8 cellular contexts compared by ENCODE assay signal in genomic region chr7:141072548-141073172, GRCh38. TPM values are rescaled to one million over a fixed set of nuclear protein-coding genes. Genes with fewer than 3 reads are reported as not detected.
DNase-seq lines count a peak whose midpoint lies in the region; ATAC-seq, FAIRE-seq and TF ChIP-seq lines count a peak whose summit lies in the region.

No MANE protein-coding gene starts in this region.

- CTCF ChIA-PET in WTC11 (lab: Charles Lee): interaction anchor here (0.5 to 2.9 kb wide), 12 partner anchors 46 to 461 kb away, joined by 3 to 13 read pairs (median 6); partner anchors contain the start of gene MRPS33

- no peak overlapping the region for H3K14ac ChIP-seq in mesenchymal stem cell (ENCODE audit: low read length in 2 of 2)

- H3K27me3 Mint-ChIP-seq in WTC11 (ENCODE audit: low read depth): peaks cover 32% of the 10 kb centered on the region

- WGBS in mesenchymal stem cell: under 1% methylated on average over 61 of the region's 61 CpGs
- WGBS in stomach, 5 donors: 1 to 2% (median 1%) methylated on average over 11 to 61 of the region's 61 CpGs

- H3K9ac ChIP-seq in endocrine pancreas (ENCODE audit: control insufficient read depth, insufficient read depth, low read length) (peak overlapping the region; percentile 80), mesenchymal stem cell (ENCODE audit: low read length) (peak overlapping the region; percentile 67)

- no peak for FAIRE-seq in D721Med (lab: Jason Lieb, UNC)

- DNase-seq in DMS 273 (lab: John Stamatoyannopoulos, UW; ENCODE audit: unreplicated experiment) (peak; percentile 94), Kasumi-1 (lab: John Stamatoyannopoulos, UW) (peak; percentile 11 to 42), WTC11 (ENCODE audit: low spot score) (peak; percentile 55), mesenchymal stem cell (peak; percentile 40), stomach (no peak), D721Med (ENCODE audit: insufficient read length, low spot score) (no peak)

- H2BK120ac ChIP-seq in mesenchymal stem cell (ENCODE audit: low read depth, low read length): no peak overlapping the region

- H3K4me2 ChIP-seq in mesenchymal stem cell (ENCODE audit: low read length, poor library complexity, severe bottlenecking): peak overlapping the region; percentile 100

- no peak overlapping the region for H2AFZ ChIP-seq in mesenchymal stem cell (ENCODE audit: low read depth, low read length)

- no peak for TF ChIP-seq CTCF in WTC11 (IDR thresholded peaks at IDR 0.05)
- no peak for TF ChIP-seq CTCF in stomach (IDR thresholded peaks at IDR 0.05)
- no peak for TF ChIP-seq CTCF in D721Med (IDR thresholded peaks at IDR 0.05; ENCODE audit: insufficient read depth, missing control alignments)

- H3K4me3 ChIP-seq in endocrine pancreas (ENCODE audit: control insufficient read depth, insufficient read depth, low read length) (peak overlapping the region; percentile 85), mesenchymal stem cell (ENCODE audit: insufficient read depth in 1 of 2, low read depth in 1 of 2, low read length in 2 of 2) (peak overlapping the region; percentile 76 to 78), stomach (peak overlapping the region; percentile 49 to 63 (median 56))

- no peaks in the 10 kb centered on the region for H3K36me3 ChIP-seq in endocrine pancreas (ENCODE audit: control insufficient read depth, insufficient read depth, low read length)
- H3K36me3 ChIP-seq in mesenchymal stem cell (ENCODE audit: control insufficient read depth in 1 of 2, insufficient read depth in 2 of 2, low read depth in 1 of 2, low read length in 2 of 2): no peaks in the 10 kb centered on the region
- H3K36me3 ChIP-seq in stomach: no peaks in the 10 kb centered on the region

- no peak overlapping the region for H2BK15ac ChIP-seq in mesenchymal stem cell (ENCODE audit: low read depth, poor library complexity, severe bottlenecking)

- TF ChIP-seq POLR2A in stomach (IDR thresholded peaks at IDR 0.05): no peak

- no peak overlapping the region for H3K27ac Mint-ChIP-seq in WTC11

- peak overlapping the region; percentile 23 for H3K27ac ChIP-seq in mesenchymal stem cell (ENCODE audit: low read length, poor library complexity, severe bottlenecking)
- H3K27ac ChIP-seq in stomach: peak overlapping the region in 3 of 5 donors; percentile 22 to 70 (median 22)

- no peak overlapping the region for H3K18ac ChIP-seq in mesenchymal stem cell (ENCODE audit: low read depth in 1 of 2, low read length in 2 of 2)

- H3K36me3 Mint-ChIP-seq in WTC11: peaks cover 4% of the 10 kb centered on the region

- H3K9me3 ChIP-seq in endocrine pancreas (ENCODE audit: control insufficient read depth, low read length) (no peaks in the 10 kb centered on the region), mesenchymal stem cell (ENCODE audit: control insufficient read depth, low read length) (no peaks in the 10 kb centered on the region), stomach (no peaks in the 10 kb centered on the region)

- H3K4me3 Mint-ChIP-seq in WTC11: peak overlapping the region; percentile 88

- H3K9me3 Mint-ChIP-seq in WTC11: no peaks in the 10 kb centered on the region

- no peak for TF ChIP-seq EP300 in stomach (IDR thresholded peaks at IDR 0.05)

- H2BK12ac ChIP-seq in mesenchymal stem cell (ENCODE audit: low read length in 2 of 2): no peak overlapping the region

- no peak overlapping the region for H3K23ac ChIP-seq in mesenchymal stem cell (ENCODE audit: low read length in 2 of 2)

- POLR2A ChIA-PET in WTC11 (lab: Charles Lee): interaction anchor here (0.6 to 2.5 kb wide), 6 partner anchors 10 to 439 kb away, joined by 3 to 12 read pairs (median 4); partner anchors contain the start of gene MRPS33

- intact Hi-C loops in stomach (cut with DNase I; ENCODE audit: low total_unique reads): no loop called here

- H3K27me3 ChIP-seq in endocrine pancreas (ENCODE audit: control insufficient read depth, insufficient read depth, low read length) (no peaks in the 10 kb centered on the region), mesenchymal stem cell (ENCODE audit: control insufficient read depth in 1 of 2, insufficient read depth in 1 of 2, low read length in 2 of 2) (peaks cover 17 to 74% of the 10 kb centered on the region in 2 experiments), stomach (peaks cover 0 to 90% (median 44%) of the 10 kb centered on the region in 3 donors)

- H3K79me1 ChIP-seq in mesenchymal stem cell (replicated peaks; ENCODE audit: low read length, poor library complexity, severe bottlenecking): peaks cover 6% of the 10 kb centered on the region

- no peak overlapping the region for H3K4ac ChIP-seq in mesenchymal stem cell (ENCODE audit: low read depth in 1 of 2, low read length in 2 of 2)

- H4K91ac ChIP-seq in mesenchymal stem cell (ENCODE audit: low read length): no peak overlapping the region

- H3K4me1 ChIP-seq in endocrine pancreas (ENCODE audit: control insufficient read depth, insufficient read depth, low read length) (peaks cover 18% of the 10 kb centered on the region), mesenchymal stem cell (ENCODE audit: control insufficient read depth, insufficient read depth, low read depth, low read length) (peaks cover 31% of the 10 kb centered on the region), stomach (peaks cover 30 to 43% (median 38%) of the 10 kb centered on the region in 4 donors)

- H4K8ac ChIP-seq in mesenchymal stem cell (ENCODE audit: low read length): no peak overlapping the region

- no peak overlapping the region for H2BK5ac ChIP-seq in mesenchymal stem cell (ENCODE audit: low read depth, low read length, poor library complexity, severe bottlenecking)

- H2AK5ac ChIP-seq in mesenchymal stem cell (ENCODE audit: low read length, severe bottlenecking): no peak overlapping the region

- peaks cover 24% of the 10 kb centered on the region for H3K4me1 Mint-ChIP-seq in WTC11

- ATAC-seq in WTC11: peak; percentile 10
- no peak for ATAC-seq in HG03520 (IDR thresholded peaks at IDR 0.05; ENCODE audit: unreplicated experiment)

TF ChIP-seq in WTC11, 78 proteins besides CTCF, POLR2A, EP300 and RAD21:
- no peak for TF ChIP-seq NR3C1 (CRISPR knock-in tag; conservative IDR thresholded peaks at IDR 0.05; ENCODE audit: low read depth)
- no peak for TF ChIP-seq CREB1 (CRISPR knock-in tag; IDR thresholded peaks at IDR 0.05)
- TF ChIP-seq FOXP1 (CRISPR knock-in tag; IDR thresholded peaks at IDR 0.05; ENCODE audit: borderline replicate concordance): peak; percentile 29; the same call in 1 of the 2 replicates
- 0 out of 2 replicates have a peak, but pooled peaks have one; percentile 38 for TF ChIP-seq NR2C2 (CRISPR knock-in tag; IDR thresholded peaks at IDR 0.05)
- no peak for TF ChIP-seq ATF2 (CRISPR knock-in tag; IDR thresholded peaks at IDR 0.05; ENCODE audit: borderline replicate concordance, low read depth)
- no peak for TF ChIP-seq ZNF396 (CRISPR knock-in tag; IDR thresholded peaks at IDR 0.05; ENCODE audit: borderline replicate concordance)
- TF ChIP-seq ZSCAN18 (CRISPR knock-in tag; IDR thresholded peaks at IDR 0.05): no peak
- no peak for TF ChIP-seq NFATC4 (CRISPR knock-in tag; IDR thresholded peaks at IDR 0.05)
- no peak for TF ChIP-seq FOXJ3 (CRISPR knock-in tag; IDR thresholded peaks at IDR 0.05; ENCODE audit: borderline replicate concordance)

RNA-seq across cellular contexts. Expression of gene TMEM178B, which starts 1.2 kb away (rescaled TPM):
- total RNA-seq in WTC11 (2021): 18.0 to 22.3 TPM (median 20.4 TPM) in 3 replicates
- polyA plus RNA-seq in mesenchymal stem cell (2013, experiment 1 of 2): 0.06 TPM
- polyA plus RNA-seq in mesenchymal stem cell (2013, experiment 2 of 2): 0.08 TPM
- 1 to 10 TPM in 2 of 5 donors, under 1 TPM in 1, not detected in 2; under 0.01 to 1.7 (median 1.2) TPM for total RNA-seq in stomach
- under 1 TPM in 2 of 3 donors, not detected in 1; 0.06 to 0.15 TPM for polyA plus RNA-seq in stomach

RNA-seq across cellular contexts. Expression of gene MRPS33, which starts 57.9 kb away (rescaled TPM):
- 63.5 to 66.8 TPM (median 66.7 TPM) in 3 replicates for total RNA-seq in WTC11 (2021)
- 83.2 TPM for polyA plus RNA-seq in mesenchymal stem cell (2013, experiment 1 of 2)
- polyA plus RNA-seq in mesenchymal stem cell (2013, experiment 2 of 2): 84.1 TPM
- 10 to 100 TPM in 1 of 5 donors, 1 to 10 TPM in 2, under 1 TPM in 1, not detected in 1; 0.89 to 51.3 (median 8.5) TPM for total RNA-seq in stomach
- polyA plus RNA-seq in stomach: 10 to 100 TPM; 83.6 to 99.9 (median 85.9) TPM

Comparison
In these comparisons a context has a peak if more than half of its experiments do, and no peak if none do; other contexts are left out.
1. DNase-seq: peak in DMS 273 (single experiment), Kasumi-1 (2 of 2), WTC11 (single experiment) and mesenchymal stem cell (single experiment); none in stomach (single experiment) and D721Med (single experiment).
2. Peak in every context shown above with its lines, with median percentiles within 50 percentile points of each other: H3K4me3 ChIP-seq.